1 cellular context compared by ENCODE assay signal in the genomic region with DNA sequence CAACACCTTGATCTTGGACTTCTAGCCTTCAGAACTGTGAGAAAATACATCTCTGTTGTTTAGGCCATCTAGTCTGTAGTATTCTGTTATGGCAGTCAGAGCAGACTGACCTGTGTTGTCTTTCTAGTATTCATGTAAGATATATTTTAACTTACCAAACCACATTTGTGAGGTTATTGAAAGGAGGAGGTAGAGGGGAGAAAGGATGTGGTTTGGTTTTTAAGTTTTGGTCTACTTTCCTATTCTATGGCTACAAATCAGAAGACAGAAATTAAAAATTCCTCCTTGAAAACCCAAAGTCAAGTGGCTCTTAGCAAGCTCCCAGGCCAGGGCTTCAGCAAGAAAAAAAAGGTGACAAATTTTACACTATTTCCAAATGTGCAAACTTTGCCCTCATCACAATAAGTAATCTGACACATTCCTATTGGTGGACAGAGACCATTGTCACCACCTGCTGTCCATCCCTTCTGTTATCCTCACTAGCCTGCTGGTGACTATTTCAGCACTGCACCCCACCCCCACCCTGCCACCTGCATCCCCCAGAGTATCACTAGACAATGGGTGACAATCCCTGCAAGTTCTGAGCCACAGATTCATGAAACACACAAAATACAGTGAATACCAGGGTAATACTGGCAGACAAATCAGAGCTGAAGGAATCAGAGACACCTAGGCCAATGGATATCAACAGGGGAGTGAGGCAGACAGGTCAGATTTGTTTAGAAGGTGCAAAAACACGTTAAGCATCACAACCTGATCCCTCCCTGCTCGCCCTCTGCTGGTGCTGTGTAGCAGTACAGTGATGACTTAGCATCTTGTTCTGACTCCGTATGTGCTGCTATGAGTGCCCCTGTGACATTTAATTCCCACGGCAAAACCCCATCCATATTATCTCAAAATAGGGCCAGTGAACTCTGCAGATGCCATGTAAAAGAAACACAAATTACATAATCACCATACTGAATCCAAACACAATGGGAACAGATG.
TF ChIP-seq lines count a peak whose summit lies in the region.

No MANE protein-coding gene starts in this region.

TF ChIP-seq in HepG2, 621 proteins besides CTCF, POLR2A, EP300 and RAD21 (continued from another document):
- TF ChIP-seq, protein P1, sequence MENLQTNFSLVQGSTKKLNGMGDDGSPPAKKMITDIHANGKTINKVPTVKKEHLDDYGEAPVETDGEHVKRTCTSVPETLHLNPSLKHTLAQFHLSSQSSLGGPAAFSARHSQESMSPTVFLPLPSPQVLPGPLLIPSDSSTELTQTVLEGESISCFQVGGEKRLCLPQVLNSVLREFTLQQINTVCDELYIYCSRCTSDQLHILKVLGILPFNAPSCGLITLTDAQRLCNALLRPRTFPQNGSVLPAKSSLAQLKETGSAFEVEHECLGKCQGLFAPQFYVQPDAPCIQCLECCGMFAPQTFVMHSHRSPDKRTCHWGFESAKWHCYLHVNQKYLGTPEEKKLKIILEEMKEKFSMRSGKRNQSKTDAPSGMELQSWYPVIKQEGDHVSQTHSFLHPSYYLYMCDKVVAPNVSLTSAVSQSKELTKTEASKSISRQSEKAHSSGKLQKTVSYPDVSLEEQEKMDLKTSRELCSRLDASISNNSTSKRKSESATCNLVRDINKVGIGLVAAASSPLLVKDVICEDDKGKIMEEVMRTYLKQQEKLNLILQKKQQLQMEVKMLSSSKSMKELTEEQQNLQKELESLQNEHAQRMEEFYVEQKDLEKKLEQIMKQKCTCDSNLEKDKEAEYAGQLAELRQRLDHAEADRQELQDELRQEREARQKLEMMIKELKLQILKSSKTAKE (CRISPR knock-in tag; IDR thresholded peaks at IDR 0.05; ENCODE audit: borderline replicate concordance) = no peak
- TF ChIP-seq SIN3A (IDR thresholded peaks at IDR 0.05; ENCODE audit: borderline replicate concordance, low read depth, low read length) = no peak
- TF ChIP-seq, protein P2, sequence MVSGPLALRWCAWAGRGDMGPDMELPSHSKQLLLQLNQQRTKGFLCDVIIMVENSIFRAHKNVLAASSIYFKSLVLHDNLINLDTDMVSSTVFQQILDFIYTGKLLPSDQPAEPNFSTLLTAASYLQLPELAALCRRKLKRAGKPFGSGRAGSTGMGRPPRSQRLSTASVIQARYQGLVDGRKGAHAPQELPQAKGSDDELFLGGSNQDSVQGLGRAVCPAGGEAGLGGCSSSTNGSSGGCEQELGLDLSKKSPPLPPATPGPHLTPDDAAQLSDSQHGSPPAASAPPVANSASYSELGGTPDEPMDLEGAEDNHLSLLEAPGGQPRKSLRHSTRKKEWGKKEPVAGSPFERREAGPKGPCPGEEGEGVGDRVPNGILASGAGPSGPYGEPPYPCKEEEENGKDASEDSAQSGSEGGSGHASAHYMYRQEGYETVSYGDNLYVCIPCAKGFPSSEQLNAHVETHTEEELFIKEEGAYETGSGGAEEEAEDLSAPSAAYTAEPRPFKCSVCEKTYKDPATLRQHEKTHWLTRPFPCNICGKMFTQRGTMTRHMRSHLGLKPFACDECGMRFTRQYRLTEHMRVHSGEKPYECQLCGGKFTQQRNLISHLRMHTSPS (CRISPR knock-in tag; IDR thresholded peaks at IDR 0.05; ENCODE audit: low read depth) = no peak
- no peak for TF ChIP-seq NCOA5 (CRISPR knock-in tag; IDR thresholded peaks at IDR 0.05)
- no peak for TF ChIP-seq ZNF556 (CRISPR knock-in tag; IDR thresholded peaks at IDR 0.05; ENCODE audit: borderline replicate concordance)
TF ChIP-seq in HepG2: peak in this region for 5.
